35 cellular contexts compared by ENCODE assay signal in the genomic region with DNA sequence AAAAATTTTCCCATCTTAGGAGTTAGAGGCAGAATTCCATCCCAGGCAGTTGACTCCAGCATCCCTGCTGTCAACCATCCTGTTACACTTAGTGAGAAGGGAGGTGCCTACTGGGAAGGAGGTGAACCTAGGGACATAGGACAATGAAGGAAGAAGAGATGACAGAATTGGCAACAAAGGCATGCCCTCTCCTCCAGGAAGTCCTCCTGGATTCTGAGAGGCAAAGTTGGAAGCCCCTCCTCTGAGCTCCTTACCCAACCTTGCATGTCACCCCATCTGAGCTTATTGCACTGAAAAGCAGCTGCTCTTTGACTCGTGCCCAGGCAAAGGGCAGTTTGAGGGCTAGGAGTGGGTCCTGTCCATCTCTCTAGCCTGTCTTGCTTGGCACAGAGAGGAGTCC.
"Had no signal": no experiment of that assay in that cellular context is flagged by ENCODE, and none has a peak within 500 bp of the region (broad histone marks: within the 10 kb centered on the region; RNA-seq: fewer than 3 reads in every experiment).

No MANE protein-coding gene starts in this region.

- H3K4me2 ChIP-seq: KMS-11 had no signal

- H3K9me3 ChIP-seq: MG63 had no signal

- H3K27ac ChIP-seq: KMS-11 had no signal

- H3K4me3 ChIP-seq: MG63 had no signal

- H3K9ac ChIP-seq: KMS-11 had no signal

- DNase-seq: Karpas-422, Kasumi-1, MG63, MM.1S, MV-4-11, NCI-H1048, NCI-H1092, NCI-H1092 treated with DMSO at 0.1 percent for 48 hours, NCI-H1105, NCI-H1105 treated with DMSO at 0.1 percent for 48 hours, NCI-H1417, NCI-H1417 treated with DMSO at 0.1 percent for 48 hours, NCI-H1436, NCI-H1436 treated with DMSO at 0.1 percent for 48 hours, NCI-H146, NCI-H1694, NCI-H1694 treated with DMSO at 0.1 percent for 48 hours, NCI-H187, NCI-H187 treated with DMSO at 0.1 percent for 48 hours, NCI-H1930, NCI-H2029, NCI-H2029 treated with DMSO at 0.1 percent for 48 hours, NCI-H2081, NCI-H2081 treated with DMSO at 0.1 percent for 48 hours, NCI-H2107, NCI-H2171, NCI-H2171 treated with DMSO at 0.1 percent for 48 hours, NCI-H2227 treated with DMSO at 0.1 percent for 48 hours, NCI-H226, NCI-H345, NCI-H446, NCI-H446 treated with DMSO at 0.1 percent for 48 hours, NCI-H510A, NCI-H510A treated with DMSO at 0.1 percent for 48 hours had no signal

- H3K36me3 ChIP-seq: MG63 had no signal
